Comparison of ENCODE assay signal across 22 cellular contexts in genomic region chr2:227310756-227311110, GRCh38. TPM values are rescaled to one million over a fixed set of nuclear protein-coding genes. Genes with fewer than 3 reads are reported as not detected.
DNase-seq lines count a peak whose midpoint lies in the region; ATAC-seq, FAIRE-seq and TF ChIP-seq lines count a peak whose summit lies in the region.
"Had no signal": no experiment of that assay in that cellular context is flagged by ENCODE, and none has a peak within 500 bp of the region (broad histone marks: within the 10 kb centered on the region; RNA-seq: fewer than 3 reads in every experiment).

No MANE protein-coding gene starts in this region.

- intact Hi-C loops in upper lobe of right lung (cut with DNase I), result no loop called here

- H3K9me3 ChIP-seq in RWPE2 (ENCODE audit: severe bottlenecking) (no peaks in the 10 kb centered on the region), upper lobe of right lung (no peaks in the 10 kb centered on the region)
- H3K9me3 ChIP-seq: pancreas had no signal

- in situ Hi-C loops in G401 (cut with HindIII; ENCODE audit: low sequenced_read_pairs), result no loop called here

- DNase-seq in HPDE6-E6E7 (ENCODE audit: extremely low spot score), result peak; percentile 35
- no peak for DNase-seq in RWPE2 (ENCODE audit: low spot score)
- peak; percentile 17 for DNase-seq in iPS-NIHi11 (ENCODE audit: low spot score)
- DNase-seq in upper lobe of right lung, result no peak
- DNase-seq in D341Med (ENCODE audit: low spot score), result no peak
- DNase-seq in G401 (ENCODE audit: low spot score), result no peak
- no peak for DNase-seq in HTR-8/SVneo (ENCODE audit: insufficient read length, low spot score)
- DNase-seq: activated CD4-positive, alpha-beta memory T cell treated with anti-CD3 and anti-CD28 coated beads for 36 hours; activated CD8-positive, alpha-beta memory T cell treated with anti-CD3 and anti-CD28 coated beads, Interleukin-2, amount 50 U/mL, for 4 hours; amygdala; NCI-H1105; NCI-H1930; NCI-H69; pancreas; right cardiac atrium; stimulated activated CD4-positive, alpha-beta T cell treated with anti-CD3 and anti-CD28 coated beads, Interleukin-4, amount 100 ng/mL, for 24 hours; substantia nigra had no signal

- H3K4me3 ChIP-seq in RWPE2 (ENCODE audit: severe bottlenecking) (no peak overlapping the region), upper lobe of right lung (no peak overlapping the region)
- H3K4me3 ChIP-seq: GM12878, pancreas had no signal

- TF ChIP-seq CTCF in RWPE2 (IDR thresholded peaks at IDR 0.05; ENCODE audit: poor library complexity, severe bottlenecking) (no peak), upper lobe of right lung (IDR thresholded peaks at IDR 0.05) (no peak)

- H3K4me1 ChIP-seq in RWPE2 (ENCODE audit: insufficient read depth, poor library complexity, severe bottlenecking) (no peaks in the 10 kb centered on the region), upper lobe of right lung (no peaks in the 10 kb centered on the region)
- H3K4me1 ChIP-seq: pancreas had no signal

- ATAC-seq in RWPE2 (ENCODE audit: low read depth), result peak; percentile 94
- peak; percentile 64 for ATAC-seq in upper lobe of right lung
- ATAC-seq: activated CD4-positive, CD25-positive, alpha-beta regulatory T cell treated with anti-CD3 and anti-CD28 coated beads, Interleukin-2, amount 50 U/mL, for 24 hours; right cardiac atrium; stimulated activated effector memory CD8-positive, alpha-beta T cell treated with anti-CD3 and anti-CD28 coated beads, Interleukin-12 subunit alpha, Interleukin-12 subunit beta, amount 100 ng/mL, for 72 hours had no signal

- no peaks in the 10 kb centered on the region for H3K27me3 ChIP-seq in RWPE2 (ENCODE audit: insufficient read depth, poor library complexity, severe bottlenecking)
- no peaks in the 10 kb centered on the region for H3K27me3 ChIP-seq in upper lobe of right lung
- H3K27me3 ChIP-seq: pancreas had no signal

- FAIRE-seq in HTR-8/SVneo (lab: Jason Lieb, UNC), result no peak
- FAIRE-seq: GM12878, pancreas, TTC549 had no signal

- H3K36me3 ChIP-seq in RWPE2 (ENCODE audit: low read depth), result no peaks in the 10 kb centered on the region
- no peaks in the 10 kb centered on the region for H3K36me3 ChIP-seq in upper lobe of right lung
- H3K36me3 ChIP-seq: pancreas had no signal

- peak overlapping the region; percentile 33 for H3K27ac ChIP-seq in RWPE2 (ENCODE audit: poor library complexity, severe bottlenecking)
- H3K27ac ChIP-seq in upper lobe of right lung, result no peak overlapping the region
- H3K27ac ChIP-seq: C4-2B, pancreas had no signal

RNA-seq across cellular contexts. Expression of gene MFF, which starts 14.3 kb away (rescaled TPM):
- total RNA-seq in upper lobe of right lung, result 57.2 TPM
- 116 and 185 TPM in 2 replicates for total RNA-seq in G401 (2014; rRNA removed; shearing (Covaris generic))

Comparison
In these comparisons a context has a peak if more than half of its experiments do, and no peak if none do; other contexts are left out.
1. DNase-seq: peak in HPDE6-E6E7 (single experiment) and iPS-NIHi11 (single experiment); none in RWPE2 (single experiment), upper lobe of right lung (single experiment), D341Med (single experiment), G401 (single experiment) and HTR-8/SVneo (single experiment).